18 cellular contexts compared by ENCODE assay signal in genomic region chr22:27637604-27638003, GRCh38.
DNase-seq lines count a peak whose midpoint lies in the region; ATAC-seq, FAIRE-seq and TF ChIP-seq lines count a peak whose summit lies in the region.
"Had no signal": no experiment of that assay in that cellular context is flagged by ENCODE, and none has a peak within 500 bp of the region (broad histone marks: within the 10 kb centered on the region; RNA-seq: fewer than 3 reads in every experiment).

No MANE protein-coding gene starts in this region.

- no peaks in the 10 kb centered on the region; the same call in 2 of the 3 replicates for H3K9me3 Mint-ChIP-seq in GM23338
- H3K9me3 Mint-ChIP-seq: activated naive CD8-positive, alpha-beta T cell treated with anti-CD3 and anti-CD28 coated beads for 36 hours; neural progenitor cell; type B pancreatic cell had no signal

- H3K4me1 ChIP-seq in K562 (replicated peaks in 1 of 2; ENCODE audit: control insufficient read depth in 2 of 2, insufficient read depth in 2 of 2, low read length in 2 of 2) (peaks cover 0 to 16% of the 10 kb centered on the region in 2 experiments; a peak in 2 of 5 replicates), right atrium auricular region (peaks cover 0 to 43% of the 10 kb centered on the region in 2 donors), GM23338 (ENCODE audit: insufficient read depth) (peaks cover 33% of the 10 kb centered on the region), OCI-LY7 (ENCODE audit: insufficient read depth, low read length, poor library complexity, severe bottlenecking) (no peaks in the 10 kb centered on the region)

- H3K27ac Mint-ChIP-seq in GM23338 = no peak overlapping the region
- H3K27ac Mint-ChIP-seq: activated naive CD8-positive, alpha-beta T cell treated with anti-CD3 and anti-CD28 coated beads for 36 hours; type B pancreatic cell had no signal

- H3K36me3 ChIP-seq in K562 (ENCODE audit: control insufficient read depth, insufficient read depth, low read length) (no peaks in the 10 kb centered on the region), right atrium auricular region (no peaks in the 10 kb centered on the region), GM23338 (ENCODE audit: insufficient read depth) (no peaks in the 10 kb centered on the region), OCI-LY7 (ENCODE audit: insufficient read depth, low read length) (no peaks in the 10 kb centered on the region)
- H3K36me3 ChIP-seq: neural progenitor cell had no signal

- TF ChIP-seq CTCF in K562 (IDR thresholded peaks at IDR 0.05 in 2 of 3, conservative IDR thresholded peaks at IDR 0.05 in 1 of 3; ENCODE audit: insufficient read depth in 2 of 3, low read depth in 1 of 3, low read length in 3 of 3) = no peak
- TF ChIP-seq CTCF in right atrium auricular region (IDR thresholded peaks at IDR 0.05) = no peak
- no peak for TF ChIP-seq CTCF in GM23338 (conservative IDR thresholded peaks at IDR 0.05; ENCODE audit: low read depth in 2 of 2)
- no peak for TF ChIP-seq CTCF in OCI-LY7 (conservative IDR thresholded peaks at IDR 0.05; ENCODE audit: low read length)

- H3K9me2 ChIP-seq in GM23338 (ENCODE audit: insufficient read depth) (no peaks in the 10 kb centered on the region), OCI-LY7 (ENCODE audit: insufficient read depth, low read length) (no peaks in the 10 kb centered on the region)

- no peak overlapping the region for H3K4me3 Mint-ChIP-seq in GM23338
- H3K4me3 Mint-ChIP-seq: activated naive CD8-positive, alpha-beta T cell treated with anti-CD3 and anti-CD28 coated beads for 36 hours; neural progenitor cell; type B pancreatic cell had no signal

- ATAC-seq in K562 = no peak
- ATAC-seq in GM23338 = no peak

- BruUV-seq in K562 (replicated peaks; lab: Mats Ljungman, UMichigan) = no TSS peak
- BruUV-seq in OCI-LY7 (replicated peaks; lab: Mats Ljungman, UMichigan) = no TSS peak

- no peak for TF ChIP-seq RAD21 in K562 (CRISPR knock-in tag; conservative IDR thresholded peaks at IDR 0.05 in 1 of 2, IDR thresholded peaks at IDR 0.05 in 1 of 2)

- H3K79me2 ChIP-seq in K562 (ENCODE audit: control insufficient read depth, insufficient read depth, low read length) (no peaks in the 10 kb centered on the region), GM23338 (replicated peaks; ENCODE audit: insufficient read depth) (no peaks in the 10 kb centered on the region), OCI-LY7 (ENCODE audit: insufficient read depth, low read depth, low read length) (no peaks in the 10 kb centered on the region)

- H3K4me3 ChIP-seq in K562 (no peak overlapping the region), right atrium auricular region (no peak overlapping the region), GM23338 (no peak overlapping the region), OCI-LY7 (ENCODE audit: low read depth, low read length, poor library complexity, severe bottlenecking) (no peak overlapping the region)
- H3K4me3 ChIP-seq: neural progenitor cell had no signal

- peaks cover 37% of the 10 kb centered on the region for H3K4me1 Mint-ChIP-seq in GM23338
- H3K4me1 Mint-ChIP-seq: activated naive CD8-positive, alpha-beta T cell treated with anti-CD3 and anti-CD28 coated beads for 36 hours had no signal

- in situ Hi-C loops in K562 (cut with MboI) = no loop called here

- TF ChIP-seq POLR2A in K562 (conservative IDR thresholded peaks at IDR 0.05) = no peak

- peaks cover 6 to 37% of the 10 kb centered on the region in 2 experiments; a peak in 4 of 5 replicates for H3K27me3 ChIP-seq in K562 (ENCODE audit: control insufficient read depth in 2 of 2, insufficient read depth in 2 of 2, low read length in 2 of 2)
- H3K27me3 ChIP-seq in right atrium auricular region = no peaks in the 10 kb centered on the region
- no peaks in the 10 kb centered on the region for H3K27me3 ChIP-seq in GM23338 (ENCODE audit: insufficient read depth)
- H3K27me3 ChIP-seq: neural progenitor cell had no signal

- H3K9me1 ChIP-seq in K562 (ENCODE audit: control insufficient read depth, insufficient read depth, low read length) = no peaks in the 10 kb centered on the region

- H3K4me2 ChIP-seq in K562 (ENCODE audit: insufficient read depth, low read length) (no peak overlapping the region), GM23338 (no peak overlapping the region), OCI-LY7 (ENCODE audit: low read length) (no peak overlapping the region)
- H3K4me2 ChIP-seq: neural progenitor cell had no signal

- no peak for FAIRE-seq in K562 (lab: Jason Lieb, UNC)
- FAIRE-seq: D721Med, GM18507, GM19239 had no signal

- H3K9ac ChIP-seq in K562 (ENCODE audit: insufficient read depth in 1 of 2, low read depth in 2 of 2, low read length in 2 of 2) = no peak overlapping the region; a peak in 1 of 4 replicates
- H3K9ac ChIP-seq: neural progenitor cell had no signal

- H3K27ac ChIP-seq in K562 (ENCODE audit: extremely low read depth, low read depth, low read length) (no peak overlapping the region), right atrium auricular region (peak overlapping the region; percentile 87 to 89), GM23338 (ENCODE audit: low read depth) (no peak overlapping the region), OCI-LY7 (ENCODE audit: low read depth, low read length, poor library complexity, severe bottlenecking) (no peak overlapping the region)
- H3K27ac ChIP-seq: neural progenitor cell had no signal

- H3F3A ChIP-seq in GM23338 (replicated peaks; ENCODE audit: low read depth) = no peaks in the 10 kb centered on the region

- peak; percentile 46 for DNase-seq in AG08395 (ENCODE audit: low spot score)
- DNase-seq in HCEC 1CT = peak; percentile 47
- no peak for DNase-seq in K562 (ENCODE audit: extremely low read depth in 1 of 4, low spot score in 3 of 4)
- DNase-seq in right atrium auricular region (ENCODE audit: low spot score) = no peak
- DNase-seq in GM23338 (ENCODE audit: low spot score) = no peak
- no peak for DNase-seq in globus pallidus (ENCODE audit: low spot score)
- DNase-seq in OCI-LY7 (ENCODE audit: low spot score) = no peak
- no peak for DNase-seq in central memory CD4-positive, alpha-beta T cell
- DNase-seq: activated CD4-positive, alpha-beta T cell treated with anti-CD3 and anti-CD28 coated beads for 48 hours; activated naive CD8-positive, alpha-beta T cell treated with anti-CD3 and anti-CD28 coated beads for 36 hours; NCI-H2029 treated with DMSO at 0.1 percent for 48 hours; NCI-H748 treated with DMSO at 0.1 percent for 48 hours; T1000 had no signal

- no peaks in the 10 kb centered on the region; the same call in 1 of the 2 replicates for H4K20me1 ChIP-seq in K562 (replicated peaks; ENCODE audit: control insufficient read depth, insufficient read depth, low read length)
- H4K20me1 ChIP-seq in GM23338 (replicated peaks; ENCODE audit: insufficient read depth) = no peaks in the 10 kb centered on the region
- no peaks in the 10 kb centered on the region for H4K20me1 ChIP-seq in OCI-LY7 (ENCODE audit: insufficient read depth, low read length)

- H3K36me3 Mint-ChIP-seq in GM23338 (ENCODE audit: low read depth) = no peaks in the 10 kb centered on the region
- H3K36me3 Mint-ChIP-seq: activated naive CD8-positive, alpha-beta T cell treated with anti-CD3 and anti-CD28 coated beads for 36 hours; neural progenitor cell; type B pancreatic cell had no signal

- TF ChIP-seq EP300 in K562 (IDR thresholded peaks at IDR 0.05; ENCODE audit: low read length) = no peak

- intact Hi-C loops in K562 (cut with micrococcal nuclease) (no loop called here), OCI-LY7 (cut with micrococcal nuclease; ENCODE audit: unreplicated experiment) (no loop called here)

- H2AFZ ChIP-seq in K562 (ENCODE audit: low read depth, low read length) (no peak overlapping the region), GM23338 (no peak overlapping the region), OCI-LY7 (ENCODE audit: low read length) (no peak overlapping the region)
- H2AFZ ChIP-seq: neural progenitor cell had no signal

- CTCF ChIA-PET in K562 (lab: Yijun Ruan, JAX; ENCODE audit: low intra/inter-chr PET ratio) (no interaction called here), OCI-LY7 (lab: Charles Lee; ENCODE audit: unreplicated experiment) (no interaction called here)

- 17% methylated on average over 1 of the region's 3 CpGs for WGBS in K562 (ENCODE audit: insufficient coverage, low coverage, missing lambda C conversion rate)

- peaks cover 12% of the 10 kb centered on the region for H3K27me3 Mint-ChIP-seq in GM23338 (ENCODE audit: insufficient read depth, low read depth, poor library complexity)

- POLR2A ChIA-PET in K562 (lab: Yijun Ruan, JAX) (no interaction called here), OCI-LY7 (lab: Charles Lee) (no interaction called here)

- H3K9me3 ChIP-seq in K562 (replicated peaks; ENCODE audit: control insufficient read depth, insufficient read depth, low read depth, low read length) = no peaks in the 10 kb centered on the region
- H3K9me3 ChIP-seq in right atrium auricular region = no peaks in the 10 kb centered on the region
- no peaks in the 10 kb centered on the region for H3K9me3 ChIP-seq in OCI-LY7 (ENCODE audit: low read length)

TF ChIP-seq in K562, 482 proteins besides CTCF, POLR2A, EP300 and RAD21:
- TF ChIP-seq RBM25 (IDR thresholded peaks at IDR 0.05; ENCODE audit: low read depth, low read length, severe bottlenecking) (peak; percentile 40), NELFE (IDR thresholded peaks at IDR 0.05; ENCODE audit: insufficient read depth, insufficient read length) (no peak)

TF ChIP-seq in GM23338, 12 proteins besides CTCF, POLR2A, EP300 and RAD21:
- TF ChIP-seq POLR2AphosphoS5 (IDR thresholded peaks at IDR 0.05; ENCODE audit: low read depth) (no peak), ZNF114 (CRISPR knock-in tag; IDR thresholded peaks at IDR 0.05) (no peak)

Comparison
In these comparisons a context has a peak if more than half of its experiments do, and no peak if none do; other contexts are left out.
1. DNase-seq: peak in AG08395 (single experiment) and HCEC 1CT (single experiment); none in K562 (0 of 4), right atrium auricular region (single experiment), GM23338 (single experiment), globus pallidus (single experiment), OCI-LY7 (single experiment) and central memory CD4-positive, alpha-beta T cell (single experiment).
2. H3K27ac ChIP-seq: peak in right atrium auricular region (2 of 2); none in K562 (single experiment), GM23338 (single experiment) and OCI-LY7 (single experiment).